ENCODE assay signal across 15 cellular contexts in genomic region chr18:41940506-41941215, GRCh38. TPM values are rescaled to one million over a fixed set of nuclear protein-coding genes. Genes with fewer than 3 reads are reported as not detected.
A peak's percentile ranks its signal among the peaks of the same experiment; 100 is the strongest.
DNase-seq lines count a peak whose midpoint lies in the region; ATAC-seq, FAIRE-seq and TF ChIP-seq lines count a peak whose summit lies in the region.
"Had no signal": no experiment of that assay in that cellular context is flagged by ENCODE, and none has a peak within 500 bp of the region (broad histone marks: within the 10 kb centered on the region; RNA-seq: fewer than 3 reads in every experiment).

No MANE protein-coding gene starts in this region.

- H3K4me3 ChIP-seq in fibroblast of lung (replicated peaks in 1 of 4; ENCODE audit: control extremely low read depth in 1 of 4, insufficient read depth in 1 of 4, low read depth in 3 of 4, low read length in 4 of 4), result no peak overlapping the region

- CTCF ChIA-PET in activated CD4-positive, alpha-beta T cell treated with anti-CD3 and anti-CD28 coated beads for 36 hours (lab: Charles Lee), result no interaction called here

- intact Hi-C loops in cardiac septum (cut with DNase I), result no loop called here
- intact Hi-C loops in activated CD4-positive, alpha-beta T cell treated with anti-CD3 and anti-CD28 coated beads for 36 hours (cut with DNase I, micrococcal nuclease), result no loop called here

- TF ChIP-seq CTCF in fibroblast of lung (conservative IDR thresholded peaks at IDR 0.05 in 1 of 2, IDR thresholded peaks at IDR 0.05 in 1 of 2; ENCODE audit: low read depth in 1 of 2, low read length in 2 of 2), result no peak
- TF ChIP-seq CTCF in osteocyte (IDR thresholded peaks at IDR 0.05), result no peak

- no peaks in the 10 kb centered on the region for H3K36me3 ChIP-seq in fibroblast of lung (ENCODE audit: control insufficient read depth, insufficient read depth, low read length)

- H3K9me3 ChIP-seq in fibroblast of lung (ENCODE audit: control insufficient read depth, insufficient read depth, low read depth, low read length), result no peaks in the 10 kb centered on the region

- DNase-seq in RCC 7860 (ENCODE audit: low spot score), result peak; percentile 84
- DNase-seq in fibroblast of lung (ENCODE audit: low read depth in 2 of 2), result peak; percentile 75 to 98
- DNase-seq in osteocyte (ENCODE audit: extremely low spot score, unreplicated experiment), result no peak
- no peak for DNase-seq in SKM-1 (lab: John Stamatoyannopoulos, UW; ENCODE audit: unreplicated experiment)
- no peak for DNase-seq in cardiac septum (ENCODE audit: low spot score)
- no peak for DNase-seq in stimulated activated CD4-positive, alpha-beta T cell treated with anti-CD3 and anti-CD28 coated beads, Interleukin-1b, Interleukin-23, amount 100 ng/mL, for 48 hours
- no peak for DNase-seq in activated CD4-positive, alpha-beta T cell treated with anti-CD3 and anti-CD28 coated beads for 36 hours
- DNase-seq: activated CD4-positive, alpha-beta T cell treated with anti-CD3 and anti-CD28 coated beads, Interleukin-2, amount 10 ng/mL, durations not matched to agents 24 days and 14 days; activated naive CD4-positive, alpha-beta T cell treated with Interleukin-2 at 50 U/mL for 16 hours; NCI-H1436 treated with DMSO at 0.1 percent for 48 hours; stimulated activated CD4-positive, alpha-beta T cell treated with anti-CD3 and anti-CD28 coated beads, Interleukin-12 subunit alpha, Interleukin-12 subunit beta, amount 100 ng/mL, for 4 hours; stimulated activated naive CD4-positive, alpha-beta T cell treated with Interleukin-2 at 50 U/mL for 16 hours had no signal

- peaks cover 8% of the 10 kb centered on the region for H3K4me1 ChIP-seq in fibroblast of lung (ENCODE audit: control insufficient read depth, extremely low read depth, insufficient read depth, low read length)

- peak overlapping the region; percentile 48 for H2AFZ ChIP-seq in fibroblast of lung (ENCODE audit: low read length)

- H3K27me3 Mint-ChIP-seq in osteocyte (ENCODE audit: unreplicated experiment), result no peaks in the 10 kb centered on the region
- peaks cover 22% of the 10 kb centered on the region for H3K27me3 Mint-ChIP-seq in activated CD4-positive, alpha-beta T cell treated with anti-CD3 and anti-CD28 coated beads for 36 hours

- H4K20me1 ChIP-seq in fibroblast of lung (ENCODE audit: control insufficient read depth, extremely low read depth, insufficient read depth, low read length), result no peaks in the 10 kb centered on the region

- H3K9ac ChIP-seq in fibroblast of lung (ENCODE audit: insufficient read depth, low read length), result no peak overlapping the region

- H3K9me3 Mint-ChIP-seq in osteocyte (ENCODE audit: unreplicated experiment), result no peaks in the 10 kb centered on the region
- no peaks in the 10 kb centered on the region for H3K9me3 Mint-ChIP-seq in activated CD4-positive, alpha-beta T cell treated with anti-CD3 and anti-CD28 coated beads for 36 hours (ENCODE audit: low read depth)
- H3K9me3 Mint-ChIP-seq: memory B cell had no signal

- H3K36me3 Mint-ChIP-seq in osteocyte (ENCODE audit: unreplicated experiment), result no peaks in the 10 kb centered on the region
- H3K36me3 Mint-ChIP-seq in activated CD4-positive, alpha-beta T cell treated with anti-CD3 and anti-CD28 coated beads for 36 hours (ENCODE audit: low read depth), result no peaks in the 10 kb centered on the region
- H3K36me3 Mint-ChIP-seq: memory B cell had no signal

- no peaks in the 10 kb centered on the region for H3K79me2 ChIP-seq in fibroblast of lung (ENCODE audit: control insufficient read depth, insufficient read depth, low read length)

- H3K4me2 ChIP-seq in fibroblast of lung (ENCODE audit: extremely low read depth, insufficient read depth, low read length), result no peak overlapping the region

- no peaks in the 10 kb centered on the region for H3K27me3 ChIP-seq in fibroblast of lung (ENCODE audit: control insufficient read depth, insufficient read depth, low read length)

- ATAC-seq in activated CD4-positive, alpha-beta T cell treated with anti-CD3 and anti-CD28 coated beads for 36 hours, result no peak

- peaks cover 47% of the 10 kb centered on the region for H3K4me1 Mint-ChIP-seq in osteocyte (ENCODE audit: unreplicated experiment)
- H3K4me1 Mint-ChIP-seq in activated CD4-positive, alpha-beta T cell treated with anti-CD3 and anti-CD28 coated beads for 36 hours, result peaks cover 8% of the 10 kb centered on the region

- H3K27ac Mint-ChIP-seq in osteocyte (ENCODE audit: unreplicated experiment), result peak overlapping the region; percentile 77
- no peak overlapping the region for H3K27ac Mint-ChIP-seq in activated CD4-positive, alpha-beta T cell treated with anti-CD3 and anti-CD28 coated beads for 36 hours
- H3K27ac Mint-ChIP-seq: activated CD4-positive, alpha-beta T cell treated with anti-CD3 and anti-CD28 coated beads, Interleukin-2, amount 10 ng/mL, durations not matched to agents 24 days and 14 days; memory B cell had no signal

- FAIRE-seq in G401.6 (lab: Jason Lieb, UNC) (peak; percentile 94), RCC 7860 (lab: Jason Lieb, UNC) (peak; percentile 66)

- POLR2A ChIA-PET in activated CD4-positive, alpha-beta T cell treated with anti-CD3 and anti-CD28 coated beads for 36 hours (lab: Charles Lee), result no interaction called here

- peak overlapping the region; percentile 35 for H3K27ac ChIP-seq in fibroblast of lung (ENCODE audit: insufficient read depth, low read length)
- H3K27ac ChIP-seq: RWPE1 had no signal

- no peak overlapping the region for H3K4me3 Mint-ChIP-seq in osteocyte (ENCODE audit: unreplicated experiment)
- no peak overlapping the region for H3K4me3 Mint-ChIP-seq in activated CD4-positive, alpha-beta T cell treated with anti-CD3 and anti-CD28 coated beads for 36 hours
- H3K4me3 Mint-ChIP-seq: activated CD4-positive, alpha-beta T cell treated with anti-CD3 and anti-CD28 coated beads, Interleukin-2, amount 10 ng/mL, durations not matched to agents 24 days and 14 days; memory B cell had no signal

RNA-seq across cellular contexts. Expression of gene PIK3C3, which starts 14.4 kb away (rescaled TPM):
- total RNA-seq in fibroblast of lung (28.9 and 41.1 TPM in 2 replicates), osteocyte (66.4 and 75.1 TPM in 2 replicates), cardiac septum (32.5 TPM)
- polyA plus RNA-seq in fibroblast of lung, result 39.8 and 58.6 TPM in 2 replicates
- polyA plus RNA-seq in fibroblast of lung (2012), result 29.3 and 37.6 TPM in 2 replicates
- 1.3 and 11.8 TPM in 2 replicates for polyA minus RNA-seq in fibroblast of lung (ENCODE audit: low replicate concordance)
- 10 to 100 TPM; 37.5 to 51.7 TPM for total RNA-seq in activated CD4-positive, alpha-beta T cell treated with anti-CD3 and anti-CD28 coated beads for 36 hours

Comparison
In these comparisons a context has a peak if more than half of its experiments do, and no peak if none do; other contexts are left out.
1. DNase-seq: peak in RCC 7860 (single experiment) and fibroblast of lung (2 of 2); none in osteocyte (single experiment), SKM-1 (single experiment), cardiac septum (single experiment), stimulated activated CD4-positive, alpha-beta T cell treated with anti-CD3 and anti-CD28 coated beads, Interleukin-1b, Interleukin-23, amount 100 ng/mL, for 48 hours (single experiment) and activated CD4-positive, alpha-beta T cell treated with anti-CD3 and anti-CD28 coated beads for 36 hours (single experiment).